In the genomic region with DNA sequence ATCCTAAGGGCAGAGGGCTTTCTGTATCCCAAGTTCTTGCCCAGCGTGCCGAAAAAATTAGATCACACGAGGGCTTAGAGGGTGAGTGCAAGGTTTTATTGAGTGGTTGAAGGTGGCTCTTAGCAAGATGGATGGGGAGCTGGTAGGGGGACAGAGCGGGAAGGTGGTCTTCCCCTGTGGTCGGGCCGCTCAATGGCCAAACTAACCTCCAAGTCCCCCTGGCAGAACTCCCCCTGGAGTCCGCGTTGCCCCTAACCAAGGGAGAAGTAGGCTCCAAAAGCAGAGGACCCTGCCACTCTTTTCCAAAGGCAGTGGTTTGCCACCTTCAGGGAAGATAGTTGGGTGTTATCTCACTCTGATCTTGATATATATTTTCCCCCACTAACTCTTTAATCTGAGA, we compare ENCODE assay signal across 5 cellular contexts.
"Had no signal": no experiment of that assay in that cellular context is flagged by ENCODE, and none has a peak within 500 bp of the region (broad histone marks: within the 10 kb centered on the region; RNA-seq: fewer than 3 reads in every experiment).

No MANE protein-coding gene starts in this region.

- H3K4me2 ChIP-seq: GM23338 had no signal

- DNase-seq: H9, HCEC 1CT, IMR-90 had no signal

- H3K27ac Mint-ChIP-seq: GM23338, H9 had no signal

- H3K9me3 Mint-ChIP-seq: GM23338, H9 had no signal

- H3K4me3 Mint-ChIP-seq: GM23338, H9 had no signal

- ATAC-seq: GM23338, K562 had no signal

- H3K4me3 ChIP-seq: GM23338, K562 had no signal
